14 cellular contexts compared by ENCODE assay signal in genomic region chr12:70691018-70691672, GRCh38. TPM values are rescaled to one million over a fixed set of nuclear protein-coding genes. Genes with fewer than 3 reads are reported as not detected.
DNase-seq lines count a peak whose midpoint lies in the region; ATAC-seq, FAIRE-seq and TF ChIP-seq lines count a peak whose summit lies in the region.
"Had no signal": no experiment of that assay in that cellular context is flagged by ENCODE, and none has a peak within 500 bp of the region (broad histone marks: within the 10 kb centered on the region; RNA-seq: fewer than 3 reads in every experiment).

No MANE protein-coding gene starts in this region.

- intact Hi-C loops in posterior vena cava (cut with DNase I), result no loop called here

- no peak for TF ChIP-seq CTCF in fibroblast of the aortic adventitia (IDR thresholded peaks at IDR 0.05; ENCODE audit: insufficient read depth, low read length)
- TF ChIP-seq CTCF in retinal pigment epithelial cell (conservative IDR thresholded peaks at IDR 0.05; ENCODE audit: low read depth, low read length), result no peak

- in situ Hi-C loops in SK-MEL-5 (cut with HindIII; ENCODE audit: low pct_unique_long_range_greater_than_20kb, low sequenced_read_pairs), result no loop called here

- DNase-seq in ELR (ENCODE audit: low read depth), result peak; percentile 77
- DNase-seq in SK-MEL-5 (ENCODE audit: low read depth, low spot score), result peak; percentile 70
- peak; percentile 28 for DNase-seq in fibroblast of the aortic adventitia (ENCODE audit: low read depth)
- DNase-seq in retinal pigment epithelial cell (ENCODE audit: low read depth), result peak; percentile 80
- no peak for DNase-seq in HTR-8/SVneo (ENCODE audit: insufficient read length, low spot score)
- DNase-seq in posterior vena cava (ENCODE audit: low spot score), result no peak
- DNase-seq: activated CD4-positive, CD25-positive, alpha-beta regulatory T cell; NCI-H1048; NCI-H524 treated with DMSO at 0.1 percent for 48 hours; testis had no signal

- no peak overlapping the region for H3K4me3 ChIP-seq in fibroblast of the aortic adventitia (ENCODE audit: low read depth, low read length)
- H3K4me3 ChIP-seq in retinal pigment epithelial cell (ENCODE audit: low read length), result no peak overlapping the region
- H3K4me3 ChIP-seq: adrenal gland, SK-N-MC, testis had no signal

- ATAC-seq in HG03520 (IDR thresholded peaks at IDR 0.05; ENCODE audit: unreplicated experiment) (no peak), GM18870 (IDR thresholded peaks at IDR 0.05; ENCODE audit: unreplicated experiment) (no peak)

- no peak for FAIRE-seq in HTR-8/SVneo (lab: Jason Lieb, UNC)

RNA-seq across cellular contexts. Expression of gene PTPRB, which starts 53.9 kb away (rescaled TPM):
- total RNA-seq in SK-MEL-5 (2014; rRNA removed; shearing (Covaris generic)), result 0.43 and 0.71 TPM in 2 replicates
- polyA plus RNA-seq in SK-MEL-5 (2015; cell fraction: cytosol; rRNA removed), result 0.24 and 0.30 TPM in 2 replicates
- polyA plus RNA-seq in SK-MEL-5 (2015; cell fraction: nucleus; rRNA removed), result 0.75 and 1.5 TPM in 2 replicates
- total RNA-seq in fibroblast of the aortic adventitia (ENCODE audit: low replicate concordance) (3.6 and 5.6 TPM in 2 replicates), posterior vena cava (10 to 100 TPM; 38.0 to 53.4 TPM)

Comparison
In these comparisons a context has a peak if more than half of its experiments do, and no peak if none do; other contexts are left out.
1. DNase-seq: peak in ELR (single experiment), SK-MEL-5 (single experiment), fibroblast of the aortic adventitia (single experiment) and retinal pigment epithelial cell (single experiment); none in HTR-8/SVneo (single experiment) and posterior vena cava (single experiment).